ENCODE assay signal across 15 cellular contexts in the genomic region with DNA sequence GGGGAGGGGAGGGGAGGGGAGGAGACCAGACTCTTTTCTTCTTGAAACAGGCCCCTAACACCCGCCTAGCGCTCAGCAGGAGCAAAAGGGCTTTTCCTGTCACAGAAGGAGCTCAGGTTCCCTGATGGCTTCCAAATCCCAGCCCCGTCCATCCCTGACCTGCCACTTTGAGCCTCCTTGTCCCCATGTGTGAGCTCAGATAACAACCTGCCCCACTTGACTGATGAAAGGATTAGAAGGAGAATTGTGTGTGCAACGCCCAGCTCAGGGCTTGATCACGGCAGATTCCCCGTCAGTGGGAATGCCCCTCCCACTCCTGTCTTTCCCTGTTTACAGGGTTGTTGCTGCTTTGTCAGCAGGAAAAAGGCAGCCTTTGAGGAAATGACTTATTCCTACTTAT. TPM values are rescaled to one million over a fixed set of nuclear protein-coding genes. Genes with fewer than 3 reads are reported as not detected.
DNase-seq lines count a peak whose midpoint lies in the region; ATAC-seq, FAIRE-seq and TF ChIP-seq lines count a peak whose summit lies in the region.
"Had no signal": no experiment of that assay in that cellular context is flagged by ENCODE, and none has a peak within 500 bp of the region (broad histone marks: within the 10 kb centered on the region; RNA-seq: fewer than 3 reads in every experiment).

No MANE protein-coding gene starts in this region.

- TF ChIP-seq CTCF in WERI-Rb-1 (IDR thresholded peaks at IDR 0.05; ENCODE audit: low read depth, low read length) (no peak), HepG2 (CRISPR knock-in tag; IDR thresholded peaks at IDR 0.05) (no peak), Calu3 (IDR thresholded peaks at IDR 0.05; ENCODE audit: unreplicated experiment) (no peak)

- H3K4me3 ChIP-seq in WERI-Rb-1 (ENCODE audit: low read depth, low read length): no peak overlapping the region
- H3K4me3 ChIP-seq in HepG2 (replicated peaks in 1 of 3; ENCODE audit: insufficient read depth in 1 of 3, low read depth in 2 of 3, low read length in 3 of 3): no peak overlapping the region
- H3K4me3 ChIP-seq: dorsolateral prefrontal cortex, gastrocnemius medialis, left lung had no signal

- H3K36me3 Mint-ChIP-seq in Calu3 (ENCODE audit: insufficient read depth, unreplicated experiment): no peaks in the 10 kb centered on the region

- no peak for TF ChIP-seq RAD21 in HepG2 (CRISPR knock-in tag; IDR thresholded peaks at IDR 0.05)

- H3K9me3 ChIP-seq in WERI-Rb-1 (ENCODE audit: severe bottlenecking): no peaks in the 10 kb centered on the region
- no peaks in the 10 kb centered on the region for H3K9me3 ChIP-seq in HepG2 (ENCODE audit: low read length)
- H3K9me3 ChIP-seq: gastrocnemius medialis, left lung, neutrophil had no signal

- H3K27ac Mint-ChIP-seq in Calu3 (ENCODE audit: unreplicated experiment): no peak overlapping the region

- no peaks in the 10 kb centered on the region for H3K4me1 Mint-ChIP-seq in Calu3 (ENCODE audit: low read depth, unreplicated experiment)

- CTCF ChIA-PET in HepG2 (lab: Yijun Ruan, JAX; ENCODE audit: low intra/inter-chr PET ratio, low total read pairs) (no interaction called here), Calu3 (lab: Charles Lee) (no interaction called here)

- H3K36me3 ChIP-seq in WERI-Rb-1 (no peaks in the 10 kb centered on the region), HepG2 (replicated peaks in 1 of 2; ENCODE audit: control insufficient read depth in 1 of 2, insufficient read depth in 2 of 2, low read length in 2 of 2) (no peaks in the 10 kb centered on the region)
- H3K36me3 ChIP-seq: gastrocnemius medialis, left lung, neutrophil had no signal

- H3K27me3 ChIP-seq in WERI-Rb-1 (ENCODE audit: insufficient read depth, low read depth, severe bottlenecking) (no peaks in the 10 kb centered on the region), HepG2 (ENCODE audit: control insufficient read depth in 1 of 2, insufficient read depth in 2 of 2, low read length in 2 of 2) (peaks cover 4 to 57% of the 10 kb centered on the region in 2 experiments)

- intact Hi-C loops in HepG2 (cut with micrococcal nuclease; ENCODE audit: unreplicated experiment): no loop called here
- intact Hi-C loops in Calu3 (cut with micrococcal nuclease; ENCODE audit: unreplicated experiment): no loop called here

- H3K9me3 Mint-ChIP-seq in Calu3 (ENCODE audit: low read depth, unreplicated experiment): no peaks in the 10 kb centered on the region

- no peaks in the 10 kb centered on the region for H4K20me1 ChIP-seq in HepG2 (ENCODE audit: insufficient read depth, low read length)

- H2AFZ ChIP-seq in HepG2 (ENCODE audit: low read length): no peak overlapping the region

- FAIRE-seq in HepG2 (lab: Jason Lieb, UNC): no peak

- POLR2A ChIA-PET in HepG2 (lab: Yijun Ruan, JAX): no interaction called here

- ATAC-seq in HepG2 (no peak), HG03025 (IDR thresholded peaks at IDR 0.05; ENCODE audit: low FRiP score, unreplicated experiment) (no peak)
- ATAC-seq: gastrocnemius medialis, left lung had no signal

- H3K27ac ChIP-seq in WERI-Rb-1: peak overlapping the region; percentile 63
- H3K27ac ChIP-seq in HepG2 (ENCODE audit: extremely low read length, insufficient read depth, low read length): no peak overlapping the region
- H3K27ac ChIP-seq: dorsolateral prefrontal cortex, gastrocnemius medialis, left lung, neutrophil had no signal

- H3K4me2 ChIP-seq in HepG2 (ENCODE audit: low read depth, low read length): no peak overlapping the region; the same call in 1 of the 2 replicates

- 7% methylated on average over 4 of the region's 6 CpGs for WGBS in HepG2 (ENCODE audit: low lambda C conversion rate)

- no peak for TF ChIP-seq POLR2A in HepG2 (IDR thresholded peaks at IDR 0.05; ENCODE audit: insufficient read depth in 1 of 2, low read depth in 2 of 2, low read length in 2 of 2)

- BruUV-seq in HepG2 (replicated peaks; lab: Mats Ljungman, UMichigan) (no TSS peak), Calu3 (replicated peaks; lab: Mats Ljungman, UMichigan) (no TSS peak)

- TF ChIP-seq EP300 in HepG2 (IDR thresholded peaks at IDR 0.05; ENCODE audit: low read depth in 2 of 2, low read length in 2 of 2) (no peak), HepG2 (CRISPR knock-in tag; IDR thresholded peaks at IDR 0.05; ENCODE audit: borderline replicate concordance) (no peak)

- in situ Hi-C loops in HepG2 (cut with HindIII; ENCODE audit: extremely low pct_ligation_motif_present, low pct_unique_long_range_greater_than_20kb): no loop called here

- H3K27me3 Mint-ChIP-seq in Calu3 (ENCODE audit: unreplicated experiment): peaks cover 97% of the 10 kb centered on the region

- no peaks in the 10 kb centered on the region for H3K4me1 ChIP-seq in HepG2 (ENCODE audit: insufficient read depth, low read length)
- H3K4me1 ChIP-seq: gastrocnemius medialis, left lung had no signal

- H3K9ac ChIP-seq in HepG2 (ENCODE audit: insufficient read depth, low read depth, low read length): no peak overlapping the region

- H3K79me2 ChIP-seq in HepG2 (ENCODE audit: insufficient read depth, low read length): no peaks in the 10 kb centered on the region

- H3K4me3 Mint-ChIP-seq in Calu3 (ENCODE audit: low read depth, unreplicated experiment): no peak overlapping the region

- DNase-seq in D341Med (ENCODE audit: low spot score): peak; percentile 52
- DNase-seq in NCI-H128 (lab: John Stamatoyannopoulos, UW; ENCODE audit: unreplicated experiment): peak; percentile 50
- peak; percentile 89 for DNase-seq in WERI-Rb-1
- no peak for DNase-seq in HepG2 (ENCODE audit: low spot score)
- no peak for DNase-seq in stimulated activated naive CD4-positive, alpha-beta T cell treated with Interleukin-2 at 50 U/mL for 16 hours (lab: John Stamatoyannopoulos, UW)
- no peak for DNase-seq in Calu3
- DNase-seq in SK-N-DZ (ENCODE audit: low spot score): no peak
- DNase-seq: activated CD8-positive, alpha-beta memory T cell treated with anti-CD3 and anti-CD28 coated beads, Interleukin-2, amount 50 U/mL, for 4 hours; gastrocnemius medialis; SIG-M5 had no signal

RNA-seq across cellular contexts. Expression of a gene that starts 5.9 kb away (rescaled TPM):
- not detected in 2 replicates for total RNA-seq in HepG2 (2016; rRNA removed; fragmentation: Illumina TruSeq; extraction: Trizol)
- not detected in 2 replicates for total RNA-seq in HepG2 (2016; cell fraction: cytosol; rRNA removed; fragmentation: Illumina TruSeq; extraction: Trizol; ENCODE audit: low read depth)
- not detected in 2 replicates for total RNA-seq in HepG2 (2016; cell fraction: insoluble cytoplasmic fraction; rRNA removed; fragmentation: Illumina TruSeq; extraction: Trizol)
- total RNA-seq in HepG2 (2016; cell fraction: membrane; rRNA removed; fragmentation: Illumina TruSeq; extraction: Trizol): not detected in 2 replicates
- not detected in 2 replicates for total RNA-seq in HepG2 (2016; cell fraction: nucleus; rRNA removed; fragmentation: Illumina TruSeq; extraction: Trizol)
- polyA plus RNA-seq in HepG2 (2011; rRNA removed): not detected in 2 replicates
- not detected in 2 replicates for polyA plus RNA-seq in HepG2 (2011; cell fraction: cytosol; rRNA removed)
- polyA plus RNA-seq in HepG2 (2011; cell fraction: nucleus; rRNA removed): not detected in 2 replicates
- not detected in 2 replicates for polyA plus RNA-seq in HepG2 (2012)
- polyA plus RNA-seq in HepG2 (2016; cell fraction: cytosol; fragmentation: Illumina TruSeq; extraction: Trizol; ENCODE audit: low read depth): not detected in 2 replicates
- not detected in 2 replicates for polyA plus RNA-seq in HepG2 (2016; cell fraction: insoluble cytoplasmic fraction; fragmentation: Illumina TruSeq; extraction: Trizol; ENCODE audit: low read depth)
- not detected in 2 replicates for polyA plus RNA-seq in HepG2 (2016; cell fraction: membrane; fragmentation: Illumina TruSeq; extraction: Trizol; ENCODE audit: low read depth)
- polyA plus RNA-seq in HepG2 (2016; cell fraction: nucleus; fragmentation: Illumina TruSeq; extraction: Trizol; ENCODE audit: insufficient read depth, low read depth): not detected in 2 replicates
- 0.05 TPM in 1 of 2 replicates, not detected in the other for polyA minus RNA-seq in HepG2 (2011; rRNA and poly(A)+ RNA removed; ENCODE audit: low replicate concordance)
- polyA minus RNA-seq in HepG2 (2011; cell fraction: cytosol; rRNA and poly(A)+ RNA removed): not detected in 2 replicates
- not detected in 2 replicates for polyA minus RNA-seq in HepG2 (2011; cell fraction: nucleus; rRNA and poly(A)+ RNA removed)
- total RNA-seq in Calu3 (2022): 0.05 TPM in 1 of 2 replicates, not detected in the other
- polyA plus RNA-seq in SK-N-DZ (2014; cell fraction: cytosol; rRNA removed): not detected in 2 replicates
- not detected in 2 replicates for polyA plus RNA-seq in SK-N-DZ (2014; cell fraction: nucleus; rRNA removed)
- total RNA-seq: NCI-H460 had no signal

RNA-seq across cellular contexts. Expression of a gene that starts 23.6 kb away (rescaled TPM):
- total RNA-seq in HepG2 (2016; rRNA removed; fragmentation: Illumina TruSeq; extraction: Trizol): not detected in 2 replicates
- total RNA-seq in HepG2 (2016; cell fraction: cytosol; rRNA removed; fragmentation: Illumina TruSeq; extraction: Trizol; ENCODE audit: low read depth): not detected in 2 replicates
- not detected in 2 replicates for total RNA-seq in HepG2 (2016; cell fraction: insoluble cytoplasmic fraction; rRNA removed; fragmentation: Illumina TruSeq; extraction: Trizol)
- total RNA-seq in HepG2 (2016; cell fraction: membrane; rRNA removed; fragmentation: Illumina TruSeq; extraction: Trizol): not detected in 2 replicates
- total RNA-seq in HepG2 (2016; cell fraction: nucleus; rRNA removed; fragmentation: Illumina TruSeq; extraction: Trizol): not detected in 2 replicates
- polyA plus RNA-seq in HepG2 (2011; rRNA removed): 0.01 TPM in 1 of 2 replicates, not detected in the other
- 0.01 TPM in 1 of 2 replicates, not detected in the other for polyA plus RNA-seq in HepG2 (2011; cell fraction: cytosol; rRNA removed)
- polyA plus RNA-seq in HepG2 (2011; cell fraction: nucleus; rRNA removed): 0.07 TPM in 1 of 2 replicates, not detected in the other
- not detected in 2 replicates for polyA plus RNA-seq in HepG2 (2012)
- not detected in 2 replicates for polyA plus RNA-seq in HepG2 (2016; cell fraction: cytosol; fragmentation: Illumina TruSeq; extraction: Trizol; ENCODE audit: low read depth)
- not detected in 2 replicates for polyA plus RNA-seq in HepG2 (2016; cell fraction: insoluble cytoplasmic fraction; fragmentation: Illumina TruSeq; extraction: Trizol; ENCODE audit: low read depth)
- polyA plus RNA-seq in HepG2 (2016; cell fraction: membrane; fragmentation: Illumina TruSeq; extraction: Trizol; ENCODE audit: low read depth): not detected in 2 replicates
- polyA plus RNA-seq in HepG2 (2016; cell fraction: nucleus; fragmentation: Illumina TruSeq; extraction: Trizol; ENCODE audit: insufficient read depth, low read depth): not detected in 2 replicates
- 0.04 TPM in 1 of 2 replicates, not detected in the other for polyA minus RNA-seq in HepG2 (2011; rRNA and poly(A)+ RNA removed; ENCODE audit: low replicate concordance)
- polyA minus RNA-seq in HepG2 (2011; cell fraction: cytosol; rRNA and poly(A)+ RNA removed): not detected in 2 replicates
- polyA minus RNA-seq in HepG2 (2011; cell fraction: nucleus; rRNA and poly(A)+ RNA removed): 0.25 and 0.39 TPM in 2 replicates
- total RNA-seq in Calu3 (2022): 0.10 and 0.21 TPM in 2 replicates
- not detected in 2 replicates for polyA plus RNA-seq in SK-N-DZ (2014; cell fraction: cytosol; rRNA removed)
- not detected in 2 replicates for polyA plus RNA-seq in SK-N-DZ (2014; cell fraction: nucleus; rRNA removed)
- total RNA-seq: NCI-H460 had no signal

RNA-seq across cellular contexts. Expression of a gene that starts 24.3 kb away (rescaled TPM):
- total RNA-seq in HepG2 (2016; rRNA removed; fragmentation: Illumina TruSeq; extraction: Trizol): 16.3 and 27.7 TPM in 2 replicates
- total RNA-seq in HepG2 (2016; cell fraction: cytosol; rRNA removed; fragmentation: Illumina TruSeq; extraction: Trizol; ENCODE audit: low read depth): 4.8 and 4.9 TPM in 2 replicates
- total RNA-seq in HepG2 (2016; cell fraction: insoluble cytoplasmic fraction; rRNA removed; fragmentation: Illumina TruSeq; extraction: Trizol): 11.8 and 26.8 TPM in 2 replicates
- total RNA-seq in HepG2 (2016; cell fraction: membrane; rRNA removed; fragmentation: Illumina TruSeq; extraction: Trizol): 14.4 and 15.6 TPM in 2 replicates
- total RNA-seq in HepG2 (2016; cell fraction: nucleus; rRNA removed; fragmentation: Illumina TruSeq; extraction: Trizol): 34.1 and 42.6 TPM in 2 replicates
- polyA plus RNA-seq in HepG2 (2011; rRNA removed): 26.7 and 29.3 TPM in 2 replicates
- 12.6 and 16.6 TPM in 2 replicates for polyA plus RNA-seq in HepG2 (2011; cell fraction: cytosol; rRNA removed)
- polyA plus RNA-seq in HepG2 (2011; cell fraction: nucleus; rRNA removed): 18.2 and 18.5 TPM in 2 replicates
- polyA plus RNA-seq in HepG2 (2012): 19.0 and 20.2 TPM in 2 replicates
- polyA plus RNA-seq in HepG2 (2016; cell fraction: cytosol; fragmentation: Illumina TruSeq; extraction: Trizol; ENCODE audit: low read depth): 8.8 and 9.3 TPM in 2 replicates
- polyA plus RNA-seq in HepG2 (2016; cell fraction: insoluble cytoplasmic fraction; fragmentation: Illumina TruSeq; extraction: Trizol; ENCODE audit: low read depth): 27.5 and 38.0 TPM in 2 replicates
- 18.2 and 23.6 TPM in 2 replicates for polyA plus RNA-seq in HepG2 (2016; cell fraction: membrane; fragmentation: Illumina TruSeq; extraction: Trizol; ENCODE audit: low read depth)
- 100 and 101 TPM in 2 replicates for polyA plus RNA-seq in HepG2 (2016; cell fraction: nucleus; fragmentation: Illumina TruSeq; extraction: Trizol; ENCODE audit: insufficient read depth, low read depth)
- 66.5 TPM in 1 of 2 replicates, not detected in the other for polyA minus RNA-seq in HepG2 (2011; rRNA and poly(A)+ RNA removed; ENCODE audit: low replicate concordance)
- 19.2 and 22.2 TPM in 2 replicates for polyA minus RNA-seq in HepG2 (2011; cell fraction: cytosol; rRNA and poly(A)+ RNA removed)
- polyA minus RNA-seq in HepG2 (2011; cell fraction: nucleus; rRNA and poly(A)+ RNA removed): 6.3 and 7.8 TPM in 2 replicates
- not detected in 2 replicates for total RNA-seq in Calu3 (2022)
- polyA plus RNA-seq in SK-N-DZ (2014; cell fraction: cytosol; rRNA removed): not detected in 2 replicates
- polyA plus RNA-seq in SK-N-DZ (2014; cell fraction: nucleus; rRNA removed): not detected in 2 replicates
- total RNA-seq: dorsolateral prefrontal cortex, left lung, NCI-H460 had no signal

Comparison
In these comparisons a context has a peak if more than half of its experiments do, and no peak if none do; other contexts are left out.
1. DNase-seq: peak in D341Med (single experiment), NCI-H128 (single experiment) and WERI-Rb-1 (single experiment); none in HepG2 (single experiment), stimulated activated naive CD4-positive, alpha-beta T cell treated with Interleukin-2 at 50 U/mL for 16 hours (single experiment), Calu3 (single experiment) and SK-N-DZ (single experiment).